ENCODE assay signal across 12 cellular contexts in the genomic region with DNA sequence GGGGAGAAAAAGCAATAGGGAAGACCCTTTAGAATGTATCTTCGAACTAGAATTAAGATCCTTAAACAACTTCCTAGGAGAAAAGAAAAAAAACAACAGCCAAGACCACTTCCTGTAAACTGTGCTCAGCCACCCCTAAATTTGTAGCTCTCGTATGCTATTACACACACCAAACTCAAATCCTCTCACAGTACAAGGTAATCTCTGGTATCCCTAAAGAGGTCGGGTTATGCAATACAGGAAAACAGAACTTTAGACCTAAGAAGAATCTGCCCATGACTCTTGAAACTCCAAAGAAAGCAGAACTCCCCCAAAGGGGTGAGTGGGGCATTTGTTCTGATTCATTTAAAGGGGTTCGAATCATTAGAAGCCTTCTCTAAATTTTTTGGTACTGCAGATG.
DNase-seq lines count a peak whose midpoint lies in the region; ATAC-seq and TF ChIP-seq lines count a peak whose summit lies in the region.
"Had no signal": no experiment of that assay in that cellular context is flagged by ENCODE, and none has a peak within 500 bp of the region (broad histone marks: within the 10 kb centered on the region; RNA-seq: fewer than 3 reads in every experiment).

No MANE protein-coding gene starts in this region.

- intact Hi-C loops in heart right ventricle (cut with DNase I) = no loop called here
- intact Hi-C loops in left ventricle myocardium inferior (cut with micrococcal nuclease) = no loop called here

- H3K4me3 ChIP-seq in heart right ventricle (no peak overlapping the region), left ventricle myocardium inferior (no peak overlapping the region), fibroblast of pulmonary artery (replicated peaks; ENCODE audit: low read depth, low read length) (no peak overlapping the region), upper lobe of left lung (peak overlapping the region in 1 of 4 donors; percentile 11)
- H3K4me3 ChIP-seq: cardiac muscle cell had no signal

- no peak for TF ChIP-seq EP300 in upper lobe of left lung (IDR thresholded peaks at IDR 0.05)

- no peaks in the 10 kb centered on the region for H3K9me3 Mint-ChIP-seq in activated naive CD4-positive, alpha-beta T cell treated with anti-CD3 and anti-CD28 coated beads, Interleukin-2, amount 50 U/mL, for 72 hours

- WGBS in heart right ventricle, 2 donors = 52 to 54% methylated on average over 4 of the region's 4 CpGs
- WGBS in upper lobe of left lung, 2 donors = 40 to 64% methylated on average over 4 of the region's 4 CpGs

- TF ChIP-seq POLR2A in upper lobe of left lung (IDR thresholded peaks at IDR 0.05) = no peak

- H3K36me3 ChIP-seq in heart right ventricle (no peaks in the 10 kb centered on the region), left ventricle myocardium inferior (no peaks in the 10 kb centered on the region), upper lobe of left lung (no peaks in the 10 kb centered on the region)
- H3K36me3 ChIP-seq: cardiac muscle cell had no signal

- no peak overlapping the region for H3K27ac Mint-ChIP-seq in activated naive CD4-positive, alpha-beta T cell treated with anti-CD3 and anti-CD28 coated beads, Interleukin-2, amount 50 U/mL, for 72 hours

- H3K4me1 ChIP-seq in heart right ventricle (peaks cover 0 to 3% (median 0%) of the 10 kb centered on the region in 9 donors), left ventricle myocardium inferior (no peaks in the 10 kb centered on the region), upper lobe of left lung (no peaks in the 10 kb centered on the region)

- no peaks in the 10 kb centered on the region for H3K9me3 ChIP-seq in heart right ventricle
- H3K9me3 ChIP-seq in left ventricle myocardium inferior (replicated peaks) = no peaks in the 10 kb centered on the region
- no peaks in the 10 kb centered on the region for H3K9me3 ChIP-seq in upper lobe of left lung

- DNase-seq in heart right ventricle (no peak), left ventricle myocardium inferior (no peak), NOMO-1 (lab: John Stamatoyannopoulos, UW; ENCODE audit: unreplicated experiment in 2 of 2) (peak; percentile 46 to 55), fibroblast of pulmonary artery (ENCODE audit: low read depth) (peak; percentile 70), upper lobe of left lung (no peak), NCI-H2081 treated with DMSO at 0.1 percent for 48 hours (lab: John Stamatoyannopoulos, UW) (no peak)
- no peak for DNase-seq in activated naive CD4-positive, alpha-beta T cell treated with anti-CD3 and anti-CD28 coated beads, Interleukin-2, amount 50 U/mL, for 72 hours (ENCODE audit: low spot score in 2 of 2)
- DNase-seq: glutamatergic neuron, NCI-H146, SHP77 treated with DMSO at 0.1 percent for 48 hours had no signal

- H3K27ac ChIP-seq in heart right ventricle = peak overlapping the region in 6 of 10 donors; percentile 25 to 53 (median 48)
- H3K27ac ChIP-seq in left ventricle myocardium inferior (replicated peaks) = no peak overlapping the region
- H3K27ac ChIP-seq in upper lobe of left lung = no peak overlapping the region
- H3K27ac ChIP-seq: cardiac muscle cell had no signal

- ATAC-seq in heart right ventricle (peak in 1 of 8 donors; percentile 49), HG03159 (IDR thresholded peaks at IDR 0.05; ENCODE audit: unreplicated experiment) (no peak), upper lobe of left lung (ENCODE audit: low FRiP score in 2 of 2) (no peak)
- ATAC-seq in activated naive CD4-positive, alpha-beta T cell treated with anti-CD3 and anti-CD28 coated beads, Interleukin-2, amount 50 U/mL, for 72 hours = no peak

- peaks cover 0 to 42% (median 0%) of the 10 kb centered on the region in 7 donors for H3K27me3 ChIP-seq in heart right ventricle
- no peaks in the 10 kb centered on the region for H3K27me3 ChIP-seq in left ventricle myocardium inferior (ENCODE audit: low read depth)
- peaks cover 0 to 3% (median 0%) of the 10 kb centered on the region in 4 donors for H3K27me3 ChIP-seq in upper lobe of left lung
- H3K27me3 ChIP-seq: cardiac muscle cell had no signal

- TF ChIP-seq CTCF in heart right ventricle (IDR thresholded peaks at IDR 0.05) (no peak), left ventricle myocardium inferior (IDR thresholded peaks at IDR 0.05; ENCODE audit: borderline replicate concordance) (no peak), fibroblast of pulmonary artery (IDR thresholded peaks at IDR 0.05; ENCODE audit: low read length, missing control alignments) (no peak), upper lobe of left lung (IDR thresholded peaks at IDR 0.05) (no peak)

- H3K36me3 Mint-ChIP-seq in activated naive CD4-positive, alpha-beta T cell treated with anti-CD3 and anti-CD28 coated beads, Interleukin-2, amount 50 U/mL, for 72 hours = no peaks in the 10 kb centered on the region

Comparison
In these comparisons a context has a peak if more than half of its experiments do, and no peak if none do; other contexts are left out.
1. H3K27ac ChIP-seq: peak in heart right ventricle (6 of 10); none in left ventricle myocardium inferior (single experiment) and upper lobe of left lung (0 of 4).
2. DNase-seq: peak in NOMO-1 (2 of 2) and fibroblast of pulmonary artery (single experiment); none in heart right ventricle (0 of 2), left ventricle myocardium inferior (single experiment), upper lobe of left lung (0 of 2), activated naive CD4-positive, alpha-beta T cell treated with anti-CD3 and anti-CD28 coated beads, Interleukin-2, amount 50 U/mL, for 72 hours (0 of 2) and NCI-H2081 treated with DMSO at 0.1 percent for 48 hours (single experiment).